9 cellular contexts compared by ENCODE assay signal in the genomic region with DNA sequence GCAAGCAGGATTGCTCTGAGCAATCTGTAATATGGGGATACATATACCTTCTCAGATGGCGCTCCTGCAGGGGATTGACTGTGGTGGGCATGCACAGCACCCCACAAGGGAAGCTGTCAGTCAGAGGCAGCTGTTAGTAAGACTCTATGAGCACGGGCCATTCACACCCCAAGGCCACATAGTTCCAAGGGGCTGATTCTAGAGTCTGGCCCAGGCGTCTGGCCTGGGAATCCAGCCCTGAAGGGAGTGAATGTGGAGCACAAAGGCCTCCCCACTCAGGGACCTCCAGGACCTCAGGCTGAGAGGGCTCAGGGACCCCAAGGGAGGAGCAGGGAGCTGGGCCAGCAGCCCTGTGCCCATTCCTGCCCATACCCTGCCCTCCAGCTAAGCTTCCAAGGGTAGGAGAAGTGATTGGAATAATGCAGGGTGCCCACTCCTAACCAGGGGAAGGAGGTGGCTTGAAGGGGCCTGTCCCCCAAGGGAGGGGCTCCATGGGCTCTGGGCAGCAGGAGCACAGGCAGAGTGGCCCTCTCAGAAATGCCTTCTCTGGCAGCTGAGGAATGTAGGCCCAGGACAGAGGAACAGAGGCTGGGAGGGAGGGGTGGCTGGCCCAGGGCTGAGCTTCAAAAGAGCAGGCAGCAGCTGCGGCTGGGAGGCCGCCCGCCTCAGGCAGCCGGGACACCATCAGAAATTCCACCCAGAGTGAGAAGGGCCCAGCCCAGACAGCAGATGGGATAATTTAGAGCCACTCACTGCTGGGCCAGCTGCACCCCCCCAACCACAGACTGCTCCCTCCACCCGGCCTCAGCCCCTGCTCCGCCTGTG. TPM values are rescaled to one million over a fixed set of nuclear protein-coding genes. Genes with fewer than 3 reads are reported as not detected.
DNase-seq lines count a peak whose midpoint lies in the region; ATAC-seq and TF ChIP-seq lines count a peak whose summit lies in the region.
"Had no signal": no experiment of that assay in that cellular context is flagged by ENCODE, and none has a peak within 500 bp of the region (broad histone marks: within the 10 kb centered on the region; RNA-seq: fewer than 3 reads in every experiment).

No MANE protein-coding gene starts in this region.

- ATAC-seq in lung (ENCODE audit: insufficient read depth, low FRiP score) = peak; percentile 9
- no peak for ATAC-seq in HG02981 (IDR thresholded peaks at IDR 0.05; ENCODE audit: unreplicated experiment)
- ATAC-seq in HG03097 (IDR thresholded peaks at IDR 0.05; ENCODE audit: low FRiP score, unreplicated experiment) = no peak

- H3K27me3 Mint-ChIP-seq in dendritic cell treated with granulocyte-macrophage colony-stimulating factor and Interleukin-4, amounts not matched to agents 40 ng/mL and 50 ng/mL, for 4 days = no peaks in the 10 kb centered on the region

- no peak for TF ChIP-seq CTCF in lung (IDR thresholded peaks at IDR 0.05; ENCODE audit: control extremely low read depth, extremely low read depth)
- TF ChIP-seq CTCF in tibial nerve (IDR thresholded peaks at IDR 0.05) = no peak
- no peak for TF ChIP-seq CTCF in GM13977 (IDR thresholded peaks at IDR 0.05; ENCODE audit: extremely low read depth, insufficient read depth, missing control alignments)

- no peak for TF ChIP-seq POLR2A in tibial nerve (IDR thresholded peaks at IDR 0.05)

- H3K27ac Mint-ChIP-seq in dendritic cell treated with granulocyte-macrophage colony-stimulating factor and Interleukin-4, amounts not matched to agents 40 ng/mL and 50 ng/mL, for 4 days = peak overlapping the region; percentile 97

- TF ChIP-seq EP300 in tibial nerve (IDR thresholded peaks at IDR 0.05) = no peak

- H3K27me3 ChIP-seq in lung (ENCODE audit: control insufficient read depth, insufficient read depth) (no peaks in the 10 kb centered on the region), tibial nerve (no peaks in the 10 kb centered on the region)

- H3K9me3 ChIP-seq in lung (ENCODE audit: control insufficient read depth in 2 of 2, insufficient read depth in 1 of 2, low read length in 1 of 2) (no peaks in the 10 kb centered on the region), tibial nerve (no peaks in the 10 kb centered on the region)

- H3K36me3 ChIP-seq in lung (ENCODE audit: control insufficient read depth in 2 of 2, insufficient read depth in 2 of 2, low read length in 2 of 2) = no peaks in the 10 kb centered on the region
- no peaks in the 10 kb centered on the region for H3K36me3 ChIP-seq in tibial nerve

- in situ Hi-C loops in GM13977 (cut with MboI; ENCODE audit: low pct_unique_long_range_greater_than_20kb, low sequenced_read_pairs, unreplicated experiment) = loop anchor here (10.0 kb wide), 1 partner anchor 96 kb away; no protein-coding TSS in a partner anchor

- H3K4me3 Mint-ChIP-seq in dendritic cell treated with granulocyte-macrophage colony-stimulating factor and Interleukin-4, amounts not matched to agents 40 ng/mL and 50 ng/mL, for 4 days = peak overlapping the region; percentile 37

- H3K4me3 ChIP-seq in lung = no peak overlapping the region
- H3K4me3 ChIP-seq in tibial nerve = no peak overlapping the region
- H3K4me3 ChIP-seq: SK-N-MC had no signal

- 59 to 75% methylated on average over 9 of the region's 9 CpGs for WGBS in lung, 2 donors
- 3 to 20% methylated on average over 8 of the region's 9 CpGs for WGBS in tibial nerve, 2 donors

- H3K9me3 Mint-ChIP-seq in dendritic cell treated with granulocyte-macrophage colony-stimulating factor and Interleukin-4, amounts not matched to agents 40 ng/mL and 50 ng/mL, for 4 days = no peaks in the 10 kb centered on the region

- peaks cover 10% of the 10 kb centered on the region for H3K36me3 Mint-ChIP-seq in dendritic cell treated with granulocyte-macrophage colony-stimulating factor and Interleukin-4, amounts not matched to agents 40 ng/mL and 50 ng/mL, for 4 days (ENCODE audit: low read depth)

- H3K27ac ChIP-seq in lung (ENCODE audit: low read depth in 1 of 2, low read length in 1 of 2) (peak overlapping the region; percentile 76 to 93), tibial nerve (peak overlapping the region; percentile 72 to 96 (median 84))
- H3K27ac ChIP-seq: SK-N-MC had no signal

- intact Hi-C loops in dendritic cell treated with granulocyte-macrophage colony-stimulating factor and Interleukin-4, amounts not matched to agents 40 ng/mL and 50 ng/mL, for 4 days (cut with micrococcal nuclease) = no loop called here

- H3K4me1 Mint-ChIP-seq in dendritic cell treated with granulocyte-macrophage colony-stimulating factor and Interleukin-4, amounts not matched to agents 40 ng/mL and 50 ng/mL, for 4 days (ENCODE audit: low read depth) = peaks cover 80% of the 10 kb centered on the region

- DNase-seq in NCI-H2171 (lab: John Stamatoyannopoulos, UW) (peak; percentile 91), lung (ENCODE audit: low spot score) (peak; percentile 75), tibial nerve (ENCODE audit: low spot score in 2 of 2) (no peak), HPDE6-E6E7 (ENCODE audit: extremely low spot score) (no peak), GM13977 (ENCODE audit: low spot score) (no peak)

- peaks cover 18 to 31% of the 10 kb centered on the region in 2 donors for H3K4me1 ChIP-seq in lung (ENCODE audit: control insufficient read depth in 2 of 2, insufficient read depth in 2 of 2, low read length in 2 of 2)
- peaks cover 6 to 95% (median 77%) of the 10 kb centered on the region in 4 donors for H3K4me1 ChIP-seq in tibial nerve

RNA-seq across cellular contexts. Expression of gene MRPS23, which starts 48.9 kb away (rescaled TPM):
- 10 to 100 TPM; 15.7 to 43.2 TPM for total RNA-seq in lung
- polyA plus RNA-seq in lung = 10 to 100 TPM; 19.9 to 44.9 TPM
- total RNA-seq in tibial nerve = 10 to 100 TPM in 2 of 4 donors, 1 to 10 TPM in 2; 8.0 to 20.1 (median 9.0) TPM

RNA-seq across cellular contexts. Expression of gene CUEDC1, which starts 56.5 kb away (rescaled TPM):
- 10 to 100 TPM; 19.7 to 55.7 TPM for total RNA-seq in lung
- 10 to 100 TPM; 22.9 to 35.5 TPM for polyA plus RNA-seq in lung
- total RNA-seq in tibial nerve = 10 to 100 TPM; 32.1 to 55.5 (median 38.8) TPM

Comparison
In these comparisons a context has a peak if more than half of its experiments do, and no peak if none do; other contexts are left out.
1. DNase-seq: peak in NCI-H2171 (single experiment) and lung (single experiment); none in tibial nerve (0 of 2), HPDE6-E6E7 (single experiment) and GM13977 (single experiment).